8 cellular contexts compared by ENCODE assay signal in genomic region chr5:178130576-178131445, GRCh38. TPM values are rescaled to one million over a fixed set of nuclear protein-coding genes. Genes with fewer than 3 reads are reported as not detected.
DNase-seq lines count a peak whose midpoint lies in the region; ATAC-seq and TF ChIP-seq lines count a peak whose summit lies in the region.

A gene with protein sequence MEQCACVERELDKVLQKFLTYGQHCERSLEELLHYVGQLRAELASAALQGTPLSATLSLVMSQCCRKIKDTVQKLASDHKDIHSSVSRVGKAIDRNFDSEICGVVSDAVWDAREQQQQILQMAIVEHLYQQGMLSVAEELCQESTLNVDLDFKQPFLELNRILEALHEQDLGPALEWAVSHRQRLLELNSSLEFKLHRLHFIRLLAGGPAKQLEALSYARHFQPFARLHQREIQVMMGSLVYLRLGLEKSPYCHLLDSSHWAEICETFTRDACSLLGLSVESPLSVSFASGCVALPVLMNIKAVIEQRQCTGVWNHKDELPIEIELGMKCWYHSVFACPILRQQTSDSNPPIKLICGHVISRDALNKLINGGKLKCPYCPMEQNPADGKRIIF (plus strand): TSS chr5:178131014. CDS start chr5:178138120, 7,106 bp downstream.

- peak; percentile 78 for ATAC-seq in GM21360 (IDR thresholded peaks at IDR 0.05; ENCODE audit: unreplicated experiment)

- no peaks in the 10 kb centered on the region for H3K9me3 Mint-ChIP-seq in Caco-2 (ENCODE audit: unreplicated experiment)

- no peaks in the 10 kb centered on the region for H3K9me3 ChIP-seq in Caco-2

- POLR2A ChIA-PET in Caco-2 (lab: Charles Lee): interaction anchor here (0.6 kb wide), 1 partner anchor 22 kb away, joined by 6 read pairs; no protein-coding TSS in a partner anchor

- no TSS peak for BruUV-seq in Caco-2 (replicated peaks; lab: Mats Ljungman, UMichigan)

- TF ChIP-seq CTCF in Caco-2 (IDR thresholded peaks at IDR 0.05; ENCODE audit: insufficient read depth in 1 of 2, low read depth in 1 of 2, low read length in 1 of 2, severe bottlenecking in 1 of 2, unreplicated experiment in 1 of 2): no peak

- peak within 1 kb of the TSS; percentile 94 for H3K4me3 ChIP-seq in Caco-2 (ENCODE audit: low read depth, low read length)

- peaks cover 8% of the 10 kb centered on the region for H3K4me1 Mint-ChIP-seq in Caco-2 (ENCODE audit: low read depth, unreplicated experiment)

- no peaks in the 10 kb centered on the region for H3K27me3 Mint-ChIP-seq in Caco-2 (ENCODE audit: insufficient read depth, unreplicated experiment)

- CTCF ChIA-PET in Caco-2 (lab: Charles Lee): interaction anchor here (0.6 to 0.7 kb wide), 2 partner anchors 55 to 1582 kb away, joined by 3 to 10 read pairs; no protein-coding TSS in a partner anchor

- intact Hi-C loops in Caco-2 (cut with micrococcal nuclease; ENCODE audit: unreplicated experiment): loop anchor here (1.0 to 2.0 kb wide), 2 partner anchors 16 to 18 kb away; partner anchors contain the start of gene N4BP3

- peak within 1 kb of the TSS; percentile 75 for H3K4me3 Mint-ChIP-seq in Caco-2 (ENCODE audit: unreplicated experiment)

- H3K36me3 ChIP-seq in Caco-2 (ENCODE audit: control insufficient read depth, insufficient read depth, low read length): 0 out of 2 replicates have a peak, but pooled peaks cover 2% of the 10 kb centered on the region

- no peaks in the 10 kb centered on the region for H3K27me3 ChIP-seq in Caco-2 (replicated peaks; ENCODE audit: control insufficient read depth, insufficient read depth, low read length)

- H3K36me3 Mint-ChIP-seq in Caco-2 (ENCODE audit: insufficient read depth, unreplicated experiment): peaks cover 21% of the 10 kb centered on the region

- peak within 1 kb of the TSS; percentile 72 for H3K27ac Mint-ChIP-seq in Caco-2 (ENCODE audit: unreplicated experiment)

- DNase-seq in Caco-2: peak; percentile 89 to 93
- peak; percentile 67 for DNase-seq in HT1080 (ENCODE audit: low read depth)
- DNase-seq in OCI-M1 (lab: John Stamatoyannopoulos, UW): peak; percentile 93
- DNase-seq in activated T-cell treated with anti-CD3 and anti-CD28 coated beads for 24 hours (ENCODE audit: low read depth): peak; percentile 77
- peak; percentile 88 for DNase-seq in epidermal melanocyte (ENCODE audit: insufficient read length, low spot score)
- DNase-seq in middle frontal gyrus (ENCODE audit: extremely low spot score, low spot score): peak; percentile 71
- DNase-seq in stimulated activated CD8-positive, alpha-beta memory T cell treated with anti-CD3 and anti-CD28 coated beads, Interleukin-2, amount 100 ng/mL, for 48 hours (ENCODE audit: low read depth in 2 of 2): peak; percentile 67 to 75

- peaks cover 6% of the 10 kb centered on the region; the same call in 1 of the 2 replicates for H3K4me1 ChIP-seq in Caco-2

RNA-seq across cellular contexts. Expression of the gene that starts here (rescaled TPM):
- 45.6 and 48.4 TPM in 2 replicates for total RNA-seq in Caco-2 (2022)
- total RNA-seq in HT1080 (2014; rRNA removed; shearing (Covaris generic)): 23.0 and 24.4 TPM in 2 replicates
- 23.3 and 26.1 TPM in 2 replicates for polyA plus RNA-seq in HT1080 (2015; cell fraction: cytosol; rRNA removed)
- 27.4 and 33.2 TPM in 2 replicates for polyA plus RNA-seq in HT1080 (2015; cell fraction: nucleus; rRNA removed)

Comparison
In these comparisons a context has a peak if more than half of its experiments do, and no peak if none do; other contexts are left out.
1. Peak in every context shown above with its lines: DNase-seq, ATAC-seq and H3K4me3 ChIP-seq.